In the genomic region with DNA sequence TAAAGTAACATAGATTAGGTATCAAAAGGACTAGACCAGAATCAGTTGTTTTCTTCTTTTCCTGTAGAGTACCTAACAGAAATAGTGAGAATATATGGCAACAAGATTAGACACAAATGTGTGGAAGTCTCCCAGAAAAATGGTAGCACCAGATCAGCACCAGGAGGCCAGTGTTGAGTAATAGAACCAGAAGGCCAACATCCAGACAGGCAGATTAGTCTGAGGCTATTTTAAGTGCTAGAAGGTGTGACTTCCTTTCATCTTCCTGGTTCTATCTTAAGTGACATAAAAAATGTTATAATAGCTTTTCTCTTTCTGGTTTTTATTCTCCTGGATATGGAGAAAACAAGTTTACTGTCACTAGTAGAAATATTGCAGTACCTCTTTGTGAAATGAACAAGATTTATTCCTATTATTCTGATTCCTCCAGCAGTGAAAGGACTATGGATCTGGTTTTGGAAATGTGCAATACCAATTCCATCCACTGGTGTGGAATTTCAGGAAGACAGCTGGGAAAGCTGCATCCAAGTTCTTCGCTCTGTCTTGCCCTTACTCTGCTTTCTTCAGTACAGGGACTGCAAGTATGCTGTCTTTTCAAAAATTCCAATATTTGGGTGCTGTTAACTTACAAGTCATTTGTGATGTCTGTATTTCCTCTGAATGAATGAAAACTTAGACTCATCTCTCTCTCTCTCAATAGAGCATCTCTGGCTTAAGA, we compare ENCODE assay signal across 1 cellular context.
TF ChIP-seq lines count a peak whose summit lies in the region.

No MANE protein-coding gene starts in this region.

TF ChIP-seq in H1, 55 proteins besides CTCF, POLR2A, EP300 and RAD21:
- TF ChIP-seq TEAD4 (IDR thresholded peaks at IDR 0.05; ENCODE audit: low read depth, low read length), result peak; percentile 91
- TF ChIP-seq RNF2 (IDR thresholded peaks at IDR 0.05; ENCODE audit: borderline replicate concordance, low read depth, low read length, missing control alignments, poor library complexity, severe bottlenecking), result no peak
